In the genomic region with DNA sequence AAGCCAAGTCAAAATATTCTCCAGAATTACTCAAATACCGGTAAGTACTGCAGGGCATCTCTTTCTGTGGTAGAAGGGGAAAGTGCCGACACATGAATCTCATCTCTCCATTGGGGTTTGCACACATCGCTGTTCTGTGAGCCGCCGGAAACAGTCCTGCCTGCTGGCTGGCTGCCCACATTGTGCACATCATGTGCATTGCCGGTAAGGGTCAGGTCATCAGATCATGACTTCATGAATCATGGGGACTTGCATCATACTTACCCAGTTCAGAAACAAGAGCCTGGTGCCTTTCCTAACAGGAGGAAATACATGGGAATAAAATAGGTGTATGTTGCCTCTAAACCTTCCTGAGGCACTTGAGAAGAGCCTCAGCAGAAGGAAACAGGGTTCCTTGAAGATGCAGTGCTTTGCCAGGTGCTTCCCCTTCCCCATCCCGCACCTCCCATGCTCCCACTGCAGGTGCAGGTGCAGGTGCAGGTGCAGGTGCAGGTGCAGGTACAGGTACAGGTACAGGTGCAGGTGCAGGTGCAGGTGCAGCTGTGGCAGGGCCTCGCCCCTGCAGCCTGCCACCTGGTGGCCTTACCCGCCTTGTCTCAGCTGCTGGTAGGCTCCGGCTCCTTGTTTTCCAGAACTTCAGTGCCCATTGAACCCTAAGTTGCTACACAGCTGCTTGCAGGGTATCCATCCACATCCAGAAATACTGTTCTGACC, we compare ENCODE assay signal across 9 cellular contexts.
DNase-seq lines count a peak whose midpoint lies in the region; TF ChIP-seq lines count a peak whose summit lies in the region.
"Had no signal": no experiment of that assay in that cellular context is flagged by ENCODE, and none has a peak within 500 bp of the region (broad histone marks: within the 10 kb centered on the region; RNA-seq: fewer than 3 reads in every experiment).

No MANE protein-coding gene starts in this region.

- TF ChIP-seq EP300 in Ishikawa (IDR thresholded peaks at IDR 0.05; ENCODE audit: borderline replicate concordance): no peak

- 0 out of 2 replicates have a peak, but pooled peaks have one; percentile 9 for TF ChIP-seq CTCF in GM12875 (IDR thresholded peaks at IDR 0.05; ENCODE audit: borderline replicate concordance, insufficient read depth, low read depth, low read length)
- TF ChIP-seq CTCF in choroid plexus epithelial cell (conservative IDR thresholded peaks at IDR 0.05; ENCODE audit: low read depth, low read length): no peak

- TF ChIP-seq RAD21 in Ishikawa (IDR thresholded peaks at IDR 0.05; ENCODE audit: low read depth): peak; percentile 17; the same call in 1 of the 2 replicates

- no peak overlapping the region for H3K4me3 ChIP-seq in GM12875 (ENCODE audit: low read depth, low read length)
- H3K4me3 ChIP-seq in choroid plexus epithelial cell (ENCODE audit: low read depth, low read length): no peak overlapping the region
- H3K4me3 ChIP-seq: heart right ventricle had no signal

- DNase-seq in choroid plexus epithelial cell (ENCODE audit: low read depth) (peak; percentile 97), non-pigmented ciliary epithelial cell (ENCODE audit: low read depth) (peak; percentile 43), cortex of kidney (lab: John Stamatoyannopoulos, UW) (no peak), NCI-H1436 (lab: John Stamatoyannopoulos, UW) (no peak)
- DNase-seq in activated naive CD4-positive, alpha-beta T cell treated with anti-CD3 and anti-CD28 coated beads, Interleukin-2, amount 50 U/mL, for 16 hours: no peak
- no peak for DNase-seq in effector CD8-positive, alpha-beta T cell (lab: John Stamatoyannopoulos, UW)

TF ChIP-seq in Ishikawa, 13 proteins besides CTCF, POLR2A, EP300 and RAD21:
- TF ChIP-seq TEAD4 (IDR thresholded peaks at IDR 0.05) (no peak), TCF12 (IDR thresholded peaks at IDR 0.05; ENCODE audit: low read depth) (peak; percentile 62; the same call in 1 of the 2 replicates)
TF ChIP-seq in Ishikawa: peak in this region for 1.

Comparison
In these comparisons a context has a peak if more than half of its experiments do, and no peak if none do; other contexts are left out.
1. DNase-seq: peak in choroid plexus epithelial cell (single experiment) and non-pigmented ciliary epithelial cell (single experiment); none in activated naive CD4-positive, alpha-beta T cell treated with anti-CD3 and anti-CD28 coated beads, Interleukin-2, amount 50 U/mL, for 16 hours (single experiment), cortex of kidney (single experiment), NCI-H1436 (single experiment) and effector CD8-positive, alpha-beta T cell (single experiment).